1 cellular context compared by ENCODE assay signal in genomic region chr5:1135696-1136525, GRCh38.
A peak's percentile ranks its signal among the peaks of the same experiment; 100 is the strongest.
TF ChIP-seq lines count a peak whose summit lies in the region.

No MANE protein-coding gene starts in this region.

TF ChIP-seq in HepG2, 621 proteins besides CTCF, POLR2A, EP300 and RAD21 (continued from another document and continues in another):
- TF ChIP-seq, protein P1, sequence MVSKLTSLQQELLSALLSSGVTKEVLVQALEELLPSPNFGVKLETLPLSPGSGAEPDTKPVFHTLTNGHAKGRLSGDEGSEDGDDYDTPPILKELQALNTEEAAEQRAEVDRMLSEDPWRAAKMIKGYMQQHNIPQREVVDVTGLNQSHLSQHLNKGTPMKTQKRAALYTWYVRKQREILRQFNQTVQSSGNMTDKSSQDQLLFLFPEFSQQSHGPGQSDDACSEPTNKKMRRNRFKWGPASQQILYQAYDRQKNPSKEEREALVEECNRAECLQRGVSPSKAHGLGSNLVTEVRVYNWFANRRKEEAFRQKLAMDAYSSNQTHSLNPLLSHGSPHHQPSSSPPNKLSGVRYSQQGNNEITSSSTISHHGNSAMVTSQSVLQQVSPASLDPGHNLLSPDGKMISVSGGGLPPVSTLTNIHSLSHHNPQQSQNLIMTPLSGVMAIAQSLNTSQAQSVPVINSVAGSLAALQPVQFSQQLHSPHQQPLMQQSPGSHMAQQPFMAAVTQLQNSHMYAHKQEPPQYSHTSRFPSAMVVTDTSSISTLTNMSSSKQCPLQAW (CRISPR knock-in tag; IDR thresholded peaks at IDR 0.05): no peak
- TF ChIP-seq FOXA3 (CRISPR knock-in tag; IDR thresholded peaks at IDR 0.05) (peak; percentile 50; the same call in 1 of the 2 replicates), KAT7 (CRISPR knock-in tag; IDR thresholded peaks at IDR 0.05; ENCODE audit: borderline replicate concordance) (no peak), SRF (IDR thresholded peaks at IDR 0.05; ENCODE audit: low read depth, low read length) (no peak), BRCA1 (CRISPR knock-in tag; IDR thresholded peaks at IDR 0.05) (no peak), ERF (CRISPR knock-in tag; IDR thresholded peaks at IDR 0.05) (peak; percentile 60; the same call in 1 of the 2 replicates), HHEX (CRISPR knock-in tag; IDR thresholded peaks at IDR 0.05) (peak; percentile 29; the same call in 1 of the 2 replicates), DRAP1 (CRISPR knock-in tag; IDR thresholded peaks at IDR 0.05) (0 out of 2 replicates have a peak, but pooled peaks have one; percentile 21), ZBTB7A (CRISPR knock-in tag; IDR thresholded peaks at IDR 0.05) (0 out of 2 replicates have a peak, but pooled peaks have one; percentile 7), CBX5 (CRISPR knock-in tag; IDR thresholded peaks at IDR 0.05; ENCODE audit: borderline replicate concordance) (no peak), HNRNPLL (IDR thresholded peaks at IDR 0.05; ENCODE audit: low read depth, low read length, poor library complexity, severe bottlenecking) (no peak), SP4 (CRISPR knock-in tag; IDR thresholded peaks at IDR 0.05) (no peak), ZNF547 (CRISPR knock-in tag; IDR thresholded peaks at IDR 0.05) (no peak), HMG20A (CRISPR knock-in tag; IDR thresholded peaks at IDR 0.05; ENCODE audit: borderline replicate concordance) (peak; percentile 62), JUN (CRISPR knock-in tag; IDR thresholded peaks at IDR 0.05) (no peak), ARID4A (CRISPR knock-in tag; IDR thresholded peaks at IDR 0.05; ENCODE audit: borderline replicate concordance) (no peak; the same call in 1 of the 2 replicates), TERF1 (CRISPR knock-in tag; IDR thresholded peaks at IDR 0.05) (no peak), ZNF512B (CRISPR knock-in tag; IDR thresholded peaks at IDR 0.05; ENCODE audit: borderline replicate concordance) (no peak), ZNF496 (CRISPR knock-in tag; IDR thresholded peaks at IDR 0.05; ENCODE audit: insufficient replicate concordance) (no peak), ZNF205 (CRISPR knock-in tag; IDR thresholded peaks at IDR 0.05) (0 out of 2 replicates have a peak, but pooled peaks have one; percentile 60), SIN3B (IDR thresholded peaks at IDR 0.05; ENCODE audit: low read length) (no peak), ELF1 (CRISPR knock-in tag; IDR thresholded peaks at IDR 0.05) (0 out of 2 replicates have a peak, but pooled peaks have one; percentile 34), MAFG (CRISPR knock-in tag; IDR thresholded peaks at IDR 0.05) (no peak), ZFX (CRISPR knock-in tag; IDR thresholded peaks at IDR 0.05; ENCODE audit: low read depth) (peak; percentile 42; the same call in 1 of the 2 replicates), ZNF383 (CRISPR knock-in tag; IDR thresholded peaks at IDR 0.05; ENCODE audit: borderline replicate concordance) (no peak), ZNF24 (IDR thresholded peaks at IDR 0.05) (no peak), NR2F6 (IDR thresholded peaks at IDR 0.05) (peak; percentile 20; the same call in 1 of the 2 replicates), NR2F6 (CRISPR knock-in tag; IDR thresholded peaks at IDR 0.05) (peak; percentile 39; the same call in 1 of the 2 replicates), FOXA1 (IDR thresholded peaks at IDR 0.05) (no peak), FOXA1 (CRISPR knock-in tag; IDR thresholded peaks at IDR 0.05) (peak; percentile 48; the same call in 1 of the 2 replicates), MZF1 (CRISPR knock-in tag; IDR thresholded peaks at IDR 0.05; ENCODE audit: borderline replicate concordance) (no peak), PAXIP1 (CRISPR knock-in tag; conservative IDR thresholded peaks at IDR 0.05) (peak; percentile 68), STAT6 (CRISPR knock-in tag; IDR thresholded peaks at IDR 0.05; ENCODE audit: borderline replicate concordance) (no peak), MBNL3 (CRISPR knock-in tag; conservative IDR thresholded peaks at IDR 0.05) (no peak), ZNF20 (CRISPR knock-in tag; IDR thresholded peaks at IDR 0.05) (no peak), HDAC6 (IDR thresholded peaks at IDR 0.05; ENCODE audit: low read depth, low read length) (no peak)
- TF ChIP-seq, protein P2, sequence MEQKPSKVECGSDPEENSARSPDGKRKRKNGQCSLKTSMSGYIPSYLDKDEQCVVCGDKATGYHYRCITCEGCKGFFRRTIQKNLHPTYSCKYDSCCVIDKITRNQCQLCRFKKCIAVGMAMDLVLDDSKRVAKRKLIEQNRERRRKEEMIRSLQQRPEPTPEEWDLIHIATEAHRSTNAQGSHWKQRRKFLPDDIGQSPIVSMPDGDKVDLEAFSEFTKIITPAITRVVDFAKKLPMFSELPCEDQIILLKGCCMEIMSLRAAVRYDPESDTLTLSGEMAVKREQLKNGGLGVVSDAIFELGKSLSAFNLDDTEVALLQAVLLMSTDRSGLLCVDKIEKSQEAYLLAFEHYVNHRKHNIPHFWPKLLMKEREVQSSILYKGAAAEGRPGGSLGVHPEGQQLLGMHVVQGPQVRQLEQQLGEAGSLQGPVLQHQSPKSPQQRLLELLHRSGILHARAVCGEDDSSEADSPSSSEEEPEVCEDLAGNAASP (CRISPR knock-in tag; IDR thresholded peaks at IDR 0.05; ENCODE audit: borderline replicate concordance): no peak
- TF ChIP-seq, protein P3, sequence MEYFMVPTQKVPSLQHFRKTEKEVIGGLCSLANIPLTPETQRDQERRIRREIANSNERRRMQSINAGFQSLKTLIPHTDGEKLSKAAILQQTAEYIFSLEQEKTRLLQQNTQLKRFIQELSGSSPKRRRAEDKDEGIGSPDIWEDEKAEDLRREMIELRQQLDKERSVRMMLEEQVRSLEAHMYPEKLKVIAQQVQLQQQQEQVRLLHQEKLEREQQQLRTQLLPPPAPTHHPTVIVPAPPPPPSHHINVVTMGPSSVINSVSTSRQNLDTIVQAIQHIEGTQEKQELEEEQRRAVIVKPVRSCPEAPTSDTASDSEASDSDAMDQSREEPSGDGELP (IDR thresholded peaks at IDR 0.05; ENCODE audit: borderline replicate concordance, low read depth): peak; percentile 88; the same call in 1 of the 2 replicates
- TF ChIP-seq, protein P4, sequence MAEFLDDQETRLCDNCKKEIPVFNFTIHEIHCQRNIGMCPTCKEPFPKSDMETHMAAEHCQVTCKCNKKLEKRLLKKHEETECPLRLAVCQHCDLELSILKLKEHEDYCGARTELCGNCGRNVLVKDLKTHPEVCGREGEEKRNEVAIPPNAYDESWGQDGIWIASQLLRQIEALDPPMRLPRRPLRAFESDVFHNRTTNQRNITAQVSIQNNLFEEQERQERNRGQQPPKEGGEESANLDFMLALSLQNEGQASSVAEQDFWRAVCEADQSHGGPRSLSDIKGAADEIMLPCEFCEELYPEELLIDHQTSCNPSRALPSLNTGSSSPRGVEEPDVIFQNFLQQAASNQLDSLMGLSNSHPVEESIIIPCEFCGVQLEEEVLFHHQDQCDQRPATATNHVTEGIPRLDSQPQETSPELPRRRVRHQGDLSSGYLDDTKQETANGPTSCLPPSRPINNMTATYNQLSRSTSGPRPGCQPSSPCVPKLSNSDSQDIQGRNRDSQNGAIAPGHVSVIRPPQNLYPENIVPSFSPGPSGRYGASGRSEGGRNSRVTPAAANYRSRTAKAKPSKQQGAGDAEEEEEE (CRISPR knock-in tag; IDR thresholded peaks at IDR 0.05; ENCODE audit: borderline replicate concordance): no peak
